In the genomic region with DNA sequence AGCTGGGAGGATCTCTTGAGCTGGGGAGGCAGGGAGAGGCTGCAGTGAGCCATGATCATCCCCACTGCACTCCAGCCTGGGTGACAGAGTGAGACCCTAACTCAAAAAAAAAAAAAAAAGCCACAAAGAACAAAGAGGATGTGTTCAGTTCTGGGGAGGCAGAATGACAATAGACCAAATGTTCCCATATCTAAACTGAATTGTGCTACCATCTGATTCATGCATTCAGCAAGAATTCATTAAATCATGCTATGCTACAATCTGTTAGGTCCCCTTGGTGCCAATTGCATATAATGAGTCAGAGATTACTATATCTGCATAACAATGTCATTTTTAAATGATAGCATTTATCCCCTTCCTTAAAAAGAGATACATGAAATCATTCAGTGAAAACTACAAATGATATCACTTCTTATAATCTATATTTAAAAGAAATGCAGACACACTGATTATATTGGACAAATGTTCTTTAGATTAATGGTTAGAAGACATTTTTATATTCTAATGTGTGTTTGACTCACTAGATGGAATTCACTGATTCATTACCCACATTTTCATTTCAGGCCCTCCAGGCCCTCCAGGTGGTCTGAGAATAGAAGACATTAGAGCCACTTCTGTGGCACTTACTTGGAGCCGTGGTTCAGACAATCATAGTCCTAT, we compare ENCODE assay signal across 2 cellular contexts.
TF ChIP-seq lines count a peak whose summit lies in the region.

No MANE protein-coding gene starts in this region.

TF ChIP-seq in SK-N-SH treated with all-trans-retinoic acid at 6 μM for 48 hours, 23 proteins besides CTCF, POLR2A, EP300 and RAD21 (continued from another document):
- TF ChIP-seq, protein P1, sequence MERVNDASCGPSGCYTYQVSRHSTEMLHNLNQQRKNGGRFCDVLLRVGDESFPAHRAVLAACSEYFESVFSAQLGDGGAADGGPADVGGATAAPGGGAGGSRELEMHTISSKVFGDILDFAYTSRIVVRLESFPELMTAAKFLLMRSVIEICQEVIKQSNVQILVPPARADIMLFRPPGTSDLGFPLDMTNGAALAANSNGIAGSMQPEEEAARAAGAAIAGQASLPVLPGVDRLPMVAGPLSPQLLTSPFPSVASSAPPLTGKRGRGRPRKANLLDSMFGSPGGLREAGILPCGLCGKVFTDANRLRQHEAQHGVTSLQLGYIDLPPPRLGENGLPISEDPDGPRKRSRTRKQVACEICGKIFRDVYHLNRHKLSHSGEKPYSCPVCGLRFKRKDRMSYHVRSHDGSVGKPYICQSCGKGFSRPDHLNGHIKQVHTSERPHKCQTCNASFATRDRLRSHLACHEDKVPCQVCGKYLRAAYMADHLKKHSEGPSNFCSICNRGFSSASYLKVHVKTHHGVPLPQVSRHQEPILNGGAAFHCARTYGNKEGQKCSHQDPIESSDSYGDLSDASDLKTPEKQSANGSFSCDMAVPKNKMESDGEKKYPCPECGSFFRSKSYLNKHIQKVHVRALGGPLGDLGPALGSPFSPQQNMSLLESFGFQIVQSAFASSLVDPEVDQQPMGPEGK (CRISPR knock-in tag; IDR thresholded peaks at IDR 0.05; ENCODE audit: borderline replicate concordance): no peak
- no peak for TF ChIP-seq TCF4 (CRISPR knock-in tag; IDR thresholded peaks at IDR 0.05; ENCODE audit: borderline replicate concordance)
- TF ChIP-seq ISL1 (CRISPR knock-in tag; IDR thresholded peaks at IDR 0.05): peak; percentile 63

TF ChIP-seq in SK-N-SH, 30 proteins besides CTCF, POLR2A, EP300 and RAD21 (continued from another document):
- TF ChIP-seq, protein P2, sequence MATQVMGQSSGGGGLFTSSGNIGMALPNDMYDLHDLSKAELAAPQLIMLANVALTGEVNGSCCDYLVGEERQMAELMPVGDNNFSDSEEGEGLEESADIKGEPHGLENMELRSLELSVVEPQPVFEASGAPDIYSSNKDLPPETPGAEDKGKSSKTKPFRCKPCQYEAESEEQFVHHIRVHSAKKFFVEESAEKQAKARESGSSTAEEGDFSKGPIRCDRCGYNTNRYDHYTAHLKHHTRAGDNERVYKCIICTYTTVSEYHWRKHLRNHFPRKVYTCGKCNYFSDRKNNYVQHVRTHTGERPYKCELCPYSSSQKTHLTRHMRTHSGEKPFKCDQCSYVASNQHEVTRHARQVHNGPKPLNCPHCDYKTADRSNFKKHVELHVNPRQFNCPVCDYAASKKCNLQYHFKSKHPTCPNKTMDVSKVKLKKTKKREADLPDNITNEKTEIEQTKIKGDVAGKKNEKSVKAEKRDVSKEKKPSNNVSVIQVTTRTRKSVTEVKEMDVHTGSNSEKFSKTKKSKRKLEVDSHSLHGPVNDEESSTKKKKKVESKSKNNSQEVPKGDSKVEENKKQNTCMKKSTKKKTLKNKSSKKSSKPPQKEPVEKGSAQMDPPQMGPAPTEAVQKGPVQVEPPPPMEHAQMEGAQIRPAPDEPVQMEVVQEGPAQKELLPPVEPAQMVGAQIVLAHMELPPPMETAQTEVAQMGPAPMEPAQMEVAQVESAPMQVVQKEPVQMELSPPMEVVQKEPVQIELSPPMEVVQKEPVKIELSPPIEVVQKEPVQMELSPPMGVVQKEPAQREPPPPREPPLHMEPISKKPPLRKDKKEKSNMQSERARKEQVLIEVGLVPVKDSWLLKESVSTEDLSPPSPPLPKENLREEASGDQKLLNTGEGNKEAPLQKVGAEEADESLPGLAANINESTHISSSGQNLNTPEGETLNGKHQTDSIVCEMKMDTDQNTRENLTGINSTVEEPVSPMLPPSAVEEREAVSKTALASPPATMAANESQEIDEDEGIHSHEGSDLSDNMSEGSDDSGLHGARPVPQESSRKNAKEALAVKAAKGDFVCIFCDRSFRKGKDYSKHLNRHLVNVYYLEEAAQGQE (IDR thresholded peaks at IDR 0.05; ENCODE audit: low read depth, low read length): no peak
- TF ChIP-seq TEAD4 (IDR thresholded peaks at IDR 0.05; ENCODE audit: borderline replicate concordance, insufficient read depth) (no peak), NRF1 (IDR thresholded peaks at IDR 0.05; ENCODE audit: low read depth, low read length) (no peak), MEF2A (IDR thresholded peaks at IDR 0.05; ENCODE audit: borderline replicate concordance, low read depth) (no peak), ELF1 (IDR thresholded peaks at IDR 0.05) (no peak), SMC3 (IDR thresholded peaks at IDR 0.05; ENCODE audit: low read depth, low read length) (no peak), RXRA (IDR thresholded peaks at IDR 0.05; ENCODE audit: borderline replicate concordance, low read depth) (no peak), EZH2phosphoT487 (IDR thresholded peaks at IDR 0.05; ENCODE audit: borderline replicate concordance, low read depth) (no peak), FOXM1 (IDR thresholded peaks at IDR 0.05; ENCODE audit: low read depth) (no peak), RFX5 (IDR thresholded peaks at IDR 0.05; ENCODE audit: low read length) (no peak), FOSL2 (IDR thresholded peaks at IDR 0.05; ENCODE audit: borderline replicate concordance, low read depth) (no peak), POLR2AphosphoS5 (IDR thresholded peaks at IDR 0.05; ENCODE audit: low read depth, low read length) (no peak)
